ENCODE assay signal across 10 cellular contexts in genomic region chr10:91856637-91857036, GRCh38. TPM values are rescaled to one million over a fixed set of nuclear protein-coding genes. Genes with fewer than 3 reads are reported as not detected.
DNase-seq lines count a peak whose midpoint lies in the region; ATAC-seq and TF ChIP-seq lines count a peak whose summit lies in the region.
"Had no signal": no experiment of that assay in that cellular context is flagged by ENCODE, and none has a peak within 500 bp of the region (broad histone marks: within the 10 kb centered on the region; RNA-seq: fewer than 3 reads in every experiment).

No MANE protein-coding gene starts in this region.

- no peaks in the 10 kb centered on the region for H3K27me3 ChIP-seq in DOHH2 (ENCODE audit: control insufficient read depth, low read length)

- no peak overlapping the region for H3K4me3 Mint-ChIP-seq in brain

- no peak overlapping the region for H3K4me2 ChIP-seq in DOHH2 (ENCODE audit: low read length)

- ATAC-seq in HG02885 (IDR thresholded peaks at IDR 0.05; ENCODE audit: poor library complexity, unreplicated experiment) = no peak

- H3K4me1 Mint-ChIP-seq in brain = no peaks in the 10 kb centered on the region

- no peaks in the 10 kb centered on the region for H3K4me1 ChIP-seq in DOHH2 (ENCODE audit: control insufficient read depth, low read length)

- no peak overlapping the region for H3K4me3 ChIP-seq in DOHH2 (ENCODE audit: low read length)

- H3K9me2 ChIP-seq in DOHH2 (replicated peaks; ENCODE audit: control insufficient read depth, low read length) = no peaks in the 10 kb centered on the region

- H3K27me3 Mint-ChIP-seq in brain = no peaks in the 10 kb centered on the region

- H3K27ac Mint-ChIP-seq in brain = peak overlapping the region in 3 of 5 experiments; percentile 5 to 14 (median 9)

- H3K9me3 Mint-ChIP-seq in brain = no peaks in the 10 kb centered on the region

- H3K79me2 ChIP-seq in DOHH2 (ENCODE audit: control insufficient read depth, low read length) = no peaks in the 10 kb centered on the region

- H3K27ac ChIP-seq in DOHH2 (ENCODE audit: low read depth, low read length) (no peak overlapping the region), caudate nucleus (ENCODE audit: low read depth, low read length) (no peak overlapping the region)

- peaks cover 67% of the 10 kb centered on the region for H3K36me3 Mint-ChIP-seq in brain

- peaks cover 83% of the 10 kb centered on the region for H3K36me3 ChIP-seq in DOHH2 (ENCODE audit: control insufficient read depth, low read length)

- no peaks in the 10 kb centered on the region for H3K9me3 ChIP-seq in DOHH2 (ENCODE audit: control insufficient read depth, insufficient read depth, low read length)

- TF ChIP-seq CTCF in DOHH2 (IDR thresholded peaks at IDR 0.05; ENCODE audit: low read depth, low read length, poor library complexity, severe bottlenecking) (peak; percentile 41), brain (conservative IDR thresholded peaks at IDR 0.05) (peak; percentile 36 to 51)

- H3F3A ChIP-seq in DOHH2 (ENCODE audit: control insufficient read depth, insufficient read depth) = no peaks in the 10 kb centered on the region

- peak; percentile 11 for DNase-seq in HT1080 (ENCODE audit: low read depth)
- DNase-seq in lung microvascular endothelial cell (ENCODE audit: low read depth in 2 of 2) = peak; percentile 27 to 52
- no peak for DNase-seq in NCI-H526 treated with DMSO at 0.1 percent for 48 hours (lab: John Stamatoyannopoulos, UW)
- DNase-seq in caudate nucleus (lab: John Stamatoyannopoulos, UW) = no peak
- DNase-seq in NCI-H2171 (lab: John Stamatoyannopoulos, UW) = no peak
- DNase-seq: activated effector memory CD4-positive, alpha-beta T cell treated with Interleukin-2 at 50 U/mL for 16 hours; NCI-H524 had no signal

- H4K20me1 ChIP-seq in DOHH2 (ENCODE audit: control insufficient read depth, insufficient read depth, low read depth, low read length) = no peaks in the 10 kb centered on the region

RNA-seq across cellular contexts. Expression of gene FGFBP3, which starts 52.6 kb away (rescaled TPM):
- 1.4 and 2.9 TPM in 2 replicates for total RNA-seq in HT1080 (2014; rRNA removed; shearing (Covaris generic))
- 2.2 and 2.5 TPM in 2 replicates for polyA plus RNA-seq in HT1080 (2015; cell fraction: cytosol; rRNA removed)
- polyA plus RNA-seq in HT1080 (2015; cell fraction: nucleus; rRNA removed) = 2.3 and 2.7 TPM in 2 replicates
- 4.6 TPM for polyA plus RNA-seq in brain (ENCODE audit: insufficient read depth, low read depth, low replicate concordance)
- 0.22 and 0.40 TPM in 2 replicates for total RNA-seq in lung microvascular endothelial cell

RNA-seq across cellular contexts. Expression of gene TNKS2, which starts 58.4 kb away (rescaled TPM):
- 17.2 and 27.0 TPM in 2 replicates for total RNA-seq in HT1080 (2014; rRNA removed; shearing (Covaris generic))
- 20.2 and 26.4 TPM in 2 replicates for polyA plus RNA-seq in HT1080 (2015; cell fraction: cytosol; rRNA removed)
- 33.4 and 40.0 TPM in 2 replicates for polyA plus RNA-seq in HT1080 (2015; cell fraction: nucleus; rRNA removed)
- polyA plus RNA-seq in brain (ENCODE audit: insufficient read depth, low read depth, low replicate concordance) = 18.3 TPM
- 37.5 and 43.5 TPM in 2 replicates for total RNA-seq in lung microvascular endothelial cell

Comparison
In these comparisons a context has a peak if more than half of its experiments do, and no peak if none do; other contexts are left out.
1. DNase-seq: peak in HT1080 (single experiment) and lung microvascular endothelial cell (2 of 2); none in NCI-H526 treated with DMSO at 0.1 percent for 48 hours (single experiment), caudate nucleus (0 of 61) and NCI-H2171 (single experiment).